In genomic region chr5:132203464-132203818, GRCh38 we compare ENCODE assay signal across 1 cellular context.
A peak's percentile ranks its signal among the peaks of the same experiment; 100 is the strongest.
TF ChIP-seq lines count a peak whose summit lies in the region.

No MANE protein-coding gene starts in this region.

TF ChIP-seq in GM12878, 131 proteins besides CTCF, POLR2A, EP300 and RAD21 (continued from another document):
- TF ChIP-seq IRF4 (IDR thresholded peaks at IDR 0.05; ENCODE audit: low read depth, low read length) (peak; percentile 9; the same call in 1 of the 2 replicates), MEF2A (IDR thresholded peaks at IDR 0.05; ENCODE audit: insufficient read depth, low read depth, low read length) (0 out of 2 replicates have a peak, but pooled peaks have one; percentile 7), ATF2 (IDR thresholded peaks at IDR 0.05; ENCODE audit: low read length) (0 out of 2 replicates have a peak, but pooled peaks have one; percentile 42), FOXM1 (IDR thresholded peaks at IDR 0.05; ENCODE audit: low read depth, low read length) (peak; percentile 77; the same call in 1 of the 2 replicates), FOXK2 (IDR thresholded peaks at IDR 0.05) (no peak), NFIC (IDR thresholded peaks at IDR 0.05; ENCODE audit: low read depth, low read length) (peak; percentile 75; the same call in 1 of the 2 replicates), RUNX3 (IDR thresholded peaks at IDR 0.05; ENCODE audit: low read length) (peak; percentile 70; the same call in 1 of the 2 replicates), JUNB (IDR thresholded peaks at IDR 0.05) (peak; percentile 76), MYC (IDR thresholded peaks at IDR 0.05; ENCODE audit: insufficient read depth, insufficient read length, insufficient replicate concordance, low read length, severe bottlenecking) (no peak)
